In the genomic region with DNA sequence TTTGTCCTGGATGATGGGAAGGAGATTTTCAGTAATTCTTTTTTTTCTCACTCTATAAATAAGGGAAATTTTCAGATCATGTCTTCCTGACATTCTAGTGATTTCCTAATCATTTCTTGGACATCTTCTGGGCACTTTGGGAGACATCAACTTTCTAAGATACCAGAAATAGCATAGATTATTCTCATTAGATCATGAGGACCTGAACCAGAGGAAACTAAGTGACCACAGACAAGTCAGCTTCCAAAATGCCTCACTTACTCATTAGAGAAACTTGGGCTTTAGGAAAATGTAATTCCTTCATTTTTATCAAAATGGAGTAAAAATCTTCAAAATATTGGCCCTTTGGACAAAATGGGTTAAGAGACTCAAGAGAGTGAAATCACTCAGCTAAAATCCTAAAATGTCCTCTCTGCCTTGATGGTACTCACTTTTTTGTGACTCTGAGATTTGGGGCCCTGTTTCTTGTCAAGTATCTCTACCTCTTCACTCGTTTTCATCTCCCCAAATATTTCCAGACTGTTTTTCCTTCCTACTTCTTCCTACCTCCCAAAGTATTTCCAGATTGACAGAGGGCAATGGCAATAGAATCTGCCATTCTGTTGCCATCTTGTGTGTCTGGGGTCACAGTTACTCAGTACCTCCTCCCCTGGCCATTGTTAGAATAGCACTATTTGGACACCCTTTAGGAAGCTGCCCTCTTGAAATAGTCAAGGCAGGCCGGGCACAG, we compare ENCODE assay signal across 12 cellular contexts.
DNase-seq lines count a peak whose midpoint lies in the region; ATAC-seq, FAIRE-seq and TF ChIP-seq lines count a peak whose summit lies in the region.
"Had no signal": no experiment of that assay in that cellular context is flagged by ENCODE, and none has a peak within 500 bp of the region (broad histone marks: within the 10 kb centered on the region; RNA-seq: fewer than 3 reads in every experiment).

No MANE protein-coding gene starts in this region.

- no peak overlapping the region for H3K9ac ChIP-seq in astrocyte (ENCODE audit: low read length)
- H3K9ac ChIP-seq in mesendoderm (ENCODE audit: low read length), result no peak overlapping the region

- H4K5ac ChIP-seq in mesendoderm (ENCODE audit: low read length), result no peak overlapping the region

- H3K79me1 ChIP-seq in mesendoderm (ENCODE audit: low read length), result no peaks in the 10 kb centered on the region

- H3K36me3 Mint-ChIP-seq in CD8-positive, alpha-beta memory T cell, result peaks cover 0 to 36% (median 11%) of the 10 kb centered on the region in 3 donors
- peaks cover 3% of the 10 kb centered on the region for H3K36me3 Mint-ChIP-seq in astrocyte (ENCODE audit: low read depth, unreplicated experiment)
- H3K36me3 Mint-ChIP-seq: mesothelial cell of epicardium had no signal

- no peak overlapping the region for H3K18ac ChIP-seq in mesendoderm (ENCODE audit: low read length)

- POLR2A ChIA-PET in CD8-positive, alpha-beta memory T cell (lab: Charles Lee), result no interaction called here

- no peak overlapping the region for H2AFZ ChIP-seq in astrocyte (ENCODE audit: low read depth, low read length)

- H3K79me2 ChIP-seq in astrocyte (ENCODE audit: insufficient read depth, low read length) (no peaks in the 10 kb centered on the region), mesendoderm (ENCODE audit: control insufficient read depth, insufficient read depth, low read length) (no peaks in the 10 kb centered on the region)

- no peak overlapping the region for H4K8ac ChIP-seq in mesendoderm (ENCODE audit: low read depth, low read length)

- no peak overlapping the region for H2BK120ac ChIP-seq in mesendoderm (ENCODE audit: low read depth, low read length)

- no peak for TF ChIP-seq CTCF in astrocyte (IDR thresholded peaks at IDR 0.05; ENCODE audit: insufficient read depth, low read depth, low read length)

- H3K36me3 ChIP-seq in CD8-positive, alpha-beta memory T cell (ENCODE audit: insufficient read depth, low read length), result no peaks in the 10 kb centered on the region
- H3K36me3 ChIP-seq in H7 (replicated peaks; ENCODE audit: control insufficient read depth, insufficient read depth, low read length) (no peaks in the 10 kb centered on the region), astrocyte (ENCODE audit: insufficient read depth, low read length) (no peaks in the 10 kb centered on the region), mesendoderm (ENCODE audit: control insufficient read depth, insufficient read depth, low read length) (no peaks in the 10 kb centered on the region)
- H3K36me3 ChIP-seq: upper lobe of right lung had no signal

- H3K27ac Mint-ChIP-seq in CD8-positive, alpha-beta memory T cell, result peak overlapping the region in 4 of 8 donors; percentile 22 to 52 (median 44)
- no peak overlapping the region for H3K27ac Mint-ChIP-seq in astrocyte (ENCODE audit: unreplicated experiment)
- H3K27ac Mint-ChIP-seq: activated naive CD4-positive, alpha-beta T cell treated with anti-CD3 and anti-CD28 coated beads, Interleukin-2, amount 10 ng/mL, durations not matched to agents 7 days and 5 days; mesothelial cell of epicardium had no signal

- H3K27me3 Mint-ChIP-seq in CD8-positive, alpha-beta memory T cell, result peaks cover 0 to 3% of the 10 kb centered on the region in 2 donors
- H3K27me3 Mint-ChIP-seq in astrocyte (ENCODE audit: low read depth, unreplicated experiment), result no peaks in the 10 kb centered on the region
- H3K27me3 Mint-ChIP-seq: activated naive CD4-positive, alpha-beta T cell treated with anti-CD3 and anti-CD28 coated beads, Interleukin-2, amount 10 ng/mL, durations not matched to agents 7 days and 5 days had no signal

- DNase-seq in CD8-positive, alpha-beta memory T cell, result no peak
- DNase-seq in H7 (peak; percentile 45), astrocyte (ENCODE audit: low read depth) (peak; percentile 57), mesendoderm (peak; percentile 45)
- no peak for DNase-seq in stimulated activated CD4-positive, alpha-beta T cell treated with anti-CD3 and anti-CD28 coated beads, Interleukin-4, amount 100 ng/mL, for 1 hour
- no peak for DNase-seq in activated CD8-positive, alpha-beta memory T cell treated with anti-CD3 and anti-CD28 coated beads, Interleukin-2, amount 50 U/mL, for 48 hours
- DNase-seq: activated naive CD4-positive, alpha-beta T cell treated with anti-CD3 and anti-CD28 coated beads, Interleukin-2, amount 10 ng/mL, durations not matched to agents 7 days and 5 days; NCI-H510A; upper lobe of right lung had no signal

- CTCF ChIA-PET in CD8-positive, alpha-beta memory T cell (lab: Charles Lee), result interaction anchor here (0.6 to 1.0 kb wide), 2 partner anchors 9 to 11 kb away, joined by 3 read pairs; no protein-coding TSS in a partner anchor

- ATAC-seq in HG03571 (IDR thresholded peaks at IDR 0.05; ENCODE audit: unreplicated experiment), result no peak
- ATAC-seq: upper lobe of right lung had no signal

- FAIRE-seq in astrocyte (lab: Jason Lieb, UNC), result no peak

- H3K4me2 ChIP-seq in astrocyte (ENCODE audit: low read length), result no peak overlapping the region
- no peak overlapping the region for H3K4me2 ChIP-seq in mesendoderm (ENCODE audit: low read length)

- H3K4me1 Mint-ChIP-seq in CD8-positive, alpha-beta memory T cell, result peaks cover 33 to 42% (median 34%) of the 10 kb centered on the region in 3 donors
- H3K4me1 Mint-ChIP-seq in astrocyte (ENCODE audit: low read depth, unreplicated experiment), result peaks cover 39% of the 10 kb centered on the region

- no peaks in the 10 kb centered on the region for H3K9me3 Mint-ChIP-seq in CD8-positive, alpha-beta memory T cell
- H3K9me3 Mint-ChIP-seq in astrocyte (ENCODE audit: unreplicated experiment), result no peaks in the 10 kb centered on the region
- H3K9me3 Mint-ChIP-seq: activated naive CD4-positive, alpha-beta T cell treated with anti-CD3 and anti-CD28 coated beads, Interleukin-2, amount 10 ng/mL, durations not matched to agents 7 days and 5 days; mesothelial cell of epicardium had no signal

- no CpG with 5 or more reads among the region's 2 CpGs for WGBS in mesendoderm (ENCODE audit: extremely low coverage, insufficient coverage, low lambda C conversion rate)

- no peaks in the 10 kb centered on the region for H3K27me3 ChIP-seq in CD8-positive, alpha-beta memory T cell (ENCODE audit: insufficient read depth, low read length, poor library complexity, severe bottlenecking)
- H3K27me3 ChIP-seq in H7 (ENCODE audit: control insufficient read depth, insufficient read depth, low read length) (no peaks in the 10 kb centered on the region), astrocyte (ENCODE audit: insufficient read depth, low read length) (no peaks in the 10 kb centered on the region), mesendoderm (ENCODE audit: insufficient read depth, low read length, poor library complexity) (no peaks in the 10 kb centered on the region)
- H3K27me3 ChIP-seq: upper lobe of right lung had no signal

- no peak overlapping the region for H2BK5ac ChIP-seq in mesendoderm (ENCODE audit: low read length)

- no peak overlapping the region for H2BK15ac ChIP-seq in mesendoderm (replicated peaks; ENCODE audit: low read depth)

- H3K23ac ChIP-seq in mesendoderm (ENCODE audit: low read length), result no peak overlapping the region

- H3K4ac ChIP-seq in mesendoderm (ENCODE audit: low read depth, low read length), result no peak overlapping the region

- H3K4me3 ChIP-seq in CD8-positive, alpha-beta memory T cell (ENCODE audit: low read length), result no peak overlapping the region
- H3K4me3 ChIP-seq in H7 (ENCODE audit: insufficient read depth, low read depth, low read length) (no peak overlapping the region), astrocyte (ENCODE audit: insufficient read depth, low read depth, low read length) (no peak overlapping the region), mesendoderm (ENCODE audit: low read length) (no peak overlapping the region)
- H3K4me3 ChIP-seq: coronary artery, upper lobe of right lung had no signal

- H3K27ac ChIP-seq in CD8-positive, alpha-beta memory T cell (ENCODE audit: low read depth, low read length), result peak overlapping the region; percentile 62
- no peak overlapping the region for H3K27ac ChIP-seq in astrocyte (ENCODE audit: low read depth, low read length)
- H3K27ac ChIP-seq in mesendoderm (ENCODE audit: low read depth, low read length), result no peak overlapping the region
- H3K27ac ChIP-seq: coronary artery, upper lobe of right lung had no signal

- no peaks in the 10 kb centered on the region for H3K9me3 ChIP-seq in CD8-positive, alpha-beta memory T cell (ENCODE audit: low read length)
- H3K9me3 ChIP-seq in astrocyte (ENCODE audit: insufficient read depth, low read depth, low read length), result no peaks in the 10 kb centered on the region
- H3K9me3 ChIP-seq: upper lobe of right lung had no signal

- no peak overlapping the region for H3K4me3 Mint-ChIP-seq in CD8-positive, alpha-beta memory T cell
- peak overlapping the region; percentile 3 for H3K4me3 Mint-ChIP-seq in astrocyte (ENCODE audit: unreplicated experiment)
- H3K4me3 Mint-ChIP-seq: activated naive CD4-positive, alpha-beta T cell treated with anti-CD3 and anti-CD28 coated beads, Interleukin-2, amount 10 ng/mL, durations not matched to agents 7 days and 5 days; mesothelial cell of epicardium had no signal

- H4K20me1 ChIP-seq in astrocyte (ENCODE audit: insufficient read depth, low read length), result no peaks in the 10 kb centered on the region

- H3K4me1 ChIP-seq in CD8-positive, alpha-beta memory T cell (ENCODE audit: insufficient read depth, low read length), result no peaks in the 10 kb centered on the region
- peaks cover 29% of the 10 kb centered on the region for H3K4me1 ChIP-seq in astrocyte (ENCODE audit: insufficient read depth, low read length)
- H3K4me1 ChIP-seq in mesendoderm (ENCODE audit: control insufficient read depth, low read depth, low read length), result peaks cover 12% of the 10 kb centered on the region

- no peak overlapping the region for H3K56ac ChIP-seq in mesendoderm (ENCODE audit: low read length)

- H2AK5ac ChIP-seq in mesendoderm (ENCODE audit: low read length), result no peak overlapping the region

Comparison
In these comparisons a context has a peak if more than half of its experiments do, and no peak if none do; other contexts are left out.
1. DNase-seq: peak in H7 (single experiment), astrocyte (single experiment) and mesendoderm (single experiment); none in CD8-positive, alpha-beta memory T cell (0 of 5), stimulated activated CD4-positive, alpha-beta T cell treated with anti-CD3 and anti-CD28 coated beads, Interleukin-4, amount 100 ng/mL, for 1 hour (single experiment) and activated CD8-positive, alpha-beta memory T cell treated with anti-CD3 and anti-CD28 coated beads, Interleukin-2, amount 50 U/mL, for 48 hours (single experiment).